ENCODE assay signal across 10 cellular contexts in genomic region chr2:118524911-118525310, GRCh38.
"Had no signal": no experiment of that assay in that cellular context is flagged by ENCODE, and none has a peak within 500 bp of the region (broad histone marks: within the 10 kb centered on the region; RNA-seq: fewer than 3 reads in every experiment).

No MANE protein-coding gene starts in this region.

- H3K4me3 ChIP-seq: GM23248, GM23338, HAP-1 had no signal

- FAIRE-seq: H1, H54 had no signal

- H3K4me2 ChIP-seq: GM23338 had no signal

- H2AFZ ChIP-seq: GM23248, GM23338 had no signal

- H3K27ac ChIP-seq: GM23248 had no signal

- H3K9me3 ChIP-seq: HAP-1 had no signal

- DNase-seq: GOT3, H7, H9, HCEC 1CT, HFFc6 had no signal

- H3K9ac ChIP-seq: GM23248 had no signal

- H3K36me3 ChIP-seq: HAP-1 had no signal
